Comparison of ENCODE assay signal across 35 cellular contexts in genomic region chr20:7882076-7882475, GRCh38. TPM values are rescaled to one million over a fixed set of nuclear protein-coding genes. Genes with fewer than 3 reads are reported as not detected.
"Had no signal": no experiment of that assay in that cellular context is flagged by ENCODE, and none has a peak within 500 bp of the region (broad histone marks: within the 10 kb centered on the region; RNA-seq: fewer than 3 reads in every experiment).

No MANE protein-coding gene starts in this region.

- H3K4me3 ChIP-seq: ascending aorta, cardiac muscle cell had no signal

- H3K27me3 ChIP-seq: ascending aorta, cardiac muscle cell had no signal

- FAIRE-seq: bronchial epithelial cell, TTC549 had no signal

- H3K4me1 ChIP-seq: ascending aorta had no signal

- H3K9me3 ChIP-seq: ascending aorta had no signal

- DNase-seq: activated CD4-positive, alpha-beta memory T cell treated with anti-CD3 and anti-CD28 coated beads, Interleukin-2, amount 10 ng/mL, durations not matched to agents 7 days and 5 days; activated CD4-positive, alpha-beta T cell treated with anti-CD3 and anti-CD28 coated beads for 1 hour; activated CD4-positive, alpha-beta T cell treated with anti-CD3 and anti-CD28 coated beads for 36 hours; activated CD4-positive, alpha-beta T cell treated with anti-CD3 and anti-CD28 coated beads for 48 hours; activated CD4-positive, alpha-beta T cell treated with anti-CD3 and anti-CD28 coated beads, Interleukin-2, amount 10 ng/mL, durations not matched to agents 7 days and 5 days; activated CD4-positive, alpha-beta T cell treated with anti-CD3 and anti-CD28 coated beads, Interleukin-2, amount 50 U/mL, for 48 hours; activated CD4-positive, CD25-positive, alpha-beta regulatory T cell; activated CD8-positive, alpha-beta memory T cell treated with anti-CD3 and anti-CD28 coated beads for 24 hours; activated CD8-positive, alpha-beta memory T cell treated with anti-CD3 and anti-CD28 coated beads, Interleukin-2, amount 10 ng/mL, durations not matched to agents 7 days and 5 days; activated CD8-positive, alpha-beta memory T cell treated with anti-CD3 and anti-CD28 coated beads, Interleukin-2, amount 50 U/mL, for 48 hours; activated CD8-positive, alpha-beta T cell treated with anti-CD3 and anti-CD28 coated beads, Interleukin-2, amount 10 ng/mL, durations not matched to agents 7 days and 5 days; activated effector memory CD4-positive, alpha-beta T cell treated with Interleukin-2 at 50 U/mL for 16 hours; activated gamma-delta T cell; activated naive CD4-positive, alpha-beta T cell treated with anti-CD3 and anti-CD28 coated beads, Interleukin-2, amount 10 ng/mL, durations not matched to agents 7 days and 5 days; activated naive CD4-positive, alpha-beta T cell treated with Interleukin-2 at 50 U/mL for 16 hours; activated naive CD8-positive, alpha-beta T cell treated with anti-CD3 and anti-CD28 coated beads, Interleukin-2, amount 10 ng/mL, durations not matched to agents 7 days and 5 days; activated naive CD8-positive, alpha-beta T cell treated with anti-CD3 and anti-CD28 coated beads, Interleukin-2, amount 50 U/mL, for 24 hours; activated T-cell treated with anti-CD3 and anti-CD28 coated beads, Interleukin-2, amount 50 U/mL, for 24 hours; activated T-cell treated with anti-CD3 and anti-CD28 coated beads, Interleukin-2, amount 50 U/mL, for 48 hours; amygdala; anterior cingulate cortex; caudate nucleus; cerebellar nuclear complex; T-helper 2 cell; T-helper 9 cell; WERI-Rb-1 had no signal

- H3K27ac ChIP-seq: ascending aorta, cardiac muscle cell, WERI-Rb-1 had no signal

- ATAC-seq: activated CD4-positive, alpha-beta T cell treated with anti-CD3 and anti-CD28 coated beads for 36 hours; activated CD4-positive, CD25-positive, alpha-beta regulatory T cell treated with anti-CD3 and anti-CD28 coated beads, Interleukin-2, amount 50 U/mL, for 24 hours; activated CD8-positive, alpha-beta memory T cell treated with anti-CD3 and anti-CD28 coated beads, Interleukin-2, amount 10 ng/mL, durations not matched to agents 7 days and 5 days; activated CD8-positive, alpha-beta T cell treated with anti-CD3 and anti-CD28 coated beads, Interleukin-2, amount 10 ng/mL, durations not matched to agents 7 days and 5 days; activated naive CD8-positive, alpha-beta T cell treated with anti-CD3 and anti-CD28 coated beads, Interleukin-2, amount 50 U/mL, for 24 hours; WTC11 had no signal

- H3K36me3 ChIP-seq: ascending aorta, cardiac muscle cell, WERI-Rb-1 had no signal

RNA-seq across cellular contexts. Expression of gene HAO1, which starts 58.2 kb away (rescaled TPM):
- total RNA-seq: activated CD4-positive, alpha-beta memory T cell treated with anti-CD3 and anti-CD28 coated beads, Interleukin-2, amount 10 ng/mL, durations not matched to agents 7 days and 5 days; activated CD4-positive, alpha-beta T cell treated with anti-CD3 and anti-CD28 coated beads for 36 hours; activated CD4-positive, alpha-beta T cell treated with anti-CD3 and anti-CD28 coated beads, Interleukin-2, amount 10 ng/mL, durations not matched to agents 7 days and 5 days; activated CD8-positive, alpha-beta memory T cell treated with anti-CD3 and anti-CD28 coated beads, Interleukin-2, amount 10 ng/mL, durations not matched to agents 7 days and 5 days; activated CD8-positive, alpha-beta T cell treated with anti-CD3 and anti-CD28 coated beads, Interleukin-2, amount 10 ng/mL, durations not matched to agents 7 days and 5 days; activated naive CD8-positive, alpha-beta T cell treated with anti-CD3 and anti-CD28 coated beads, Interleukin-2, amount 10 ng/mL, durations not matched to agents 7 days and 5 days; activated T-helper 2 cell treated with anti-CD3 and anti-CD28 coated beads, Interferon-gamma antibody, Interleukin-2, Interleukin-4, amounts not matched to agents 10 μg/mL and 5 μg/mL and 100 μg/mL, durations not matched to agents 14 hours and 24 hours and 36 hours; ascending aorta; bronchial epithelial cell; cardiac muscle cell; chondrocyte; WTC11 had no signal
- polyA plus RNA-seq: adipose tissue, cardiac muscle cell had no signal
